Comparison of ENCODE assay signal across 12 cellular contexts in the genomic region with DNA sequence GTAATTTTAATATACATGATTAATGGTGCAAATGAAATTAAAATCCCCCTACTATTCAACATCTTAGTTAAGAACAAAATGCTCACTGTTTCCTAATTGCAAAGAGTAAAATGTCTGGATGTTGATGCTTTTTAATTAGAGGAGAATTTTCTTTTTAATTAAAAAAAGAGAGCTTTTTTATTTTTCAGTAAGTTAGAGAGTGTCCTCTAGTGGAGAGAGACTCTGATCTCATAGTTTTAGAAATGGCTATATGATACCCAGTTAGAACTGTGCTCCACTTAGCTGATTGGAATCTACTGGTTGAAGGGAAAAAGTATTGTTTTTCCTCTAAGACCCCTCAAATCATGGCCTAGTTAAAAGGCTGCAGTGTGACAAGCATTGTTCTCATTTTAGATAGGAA.
DNase-seq lines count a peak whose midpoint lies in the region; ATAC-seq and TF ChIP-seq lines count a peak whose summit lies in the region.
"Had no signal": no experiment of that assay in that cellular context is flagged by ENCODE, and none has a peak within 500 bp of the region (broad histone marks: within the 10 kb centered on the region; RNA-seq: fewer than 3 reads in every experiment).

No MANE protein-coding gene starts in this region.

- H3K9me3 ChIP-seq in OCI-LY7 (ENCODE audit: low read length) (no peaks in the 10 kb centered on the region), neural cell (ENCODE audit: low read length) (no peaks in the 10 kb centered on the region)

- H3K36me3 ChIP-seq in OCI-LY7 (ENCODE audit: insufficient read depth, low read length) (no peaks in the 10 kb centered on the region), neural cell (ENCODE audit: insufficient read depth, low read length) (no peaks in the 10 kb centered on the region)

- intact Hi-C loops in OCI-LY7 (cut with micrococcal nuclease; ENCODE audit: unreplicated experiment) (no loop called here), dorsolateral prefrontal cortex (cut with DNase I) (no loop called here)

- H4K20me1 ChIP-seq in OCI-LY7 (ENCODE audit: insufficient read depth, low read length), result no peaks in the 10 kb centered on the region
- H4K20me1 ChIP-seq in neural cell (ENCODE audit: insufficient read depth), result no peaks in the 10 kb centered on the region

- DNase-seq in GM10266 (ENCODE audit: extremely low spot score), result no peak
- no peak for DNase-seq in OCI-LY7 (ENCODE audit: low spot score)
- no peak for DNase-seq in dorsolateral prefrontal cortex
- no peak for DNase-seq in LoVo (ENCODE audit: low spot score)
- DNase-seq in ureter (ENCODE audit: low spot score), result no peak
- DNase-seq: Kasumi-1; small intestine; stimulated activated CD8-positive, alpha-beta memory T cell treated with anti-CD3 and anti-CD28 coated beads, Interleukin-4, amount 100 ng/mL, for 48 hours; T-helper 1 cell had no signal

- H3K79me2 ChIP-seq in OCI-LY7 (ENCODE audit: insufficient read depth, low read depth, low read length), result no peaks in the 10 kb centered on the region
- no peaks in the 10 kb centered on the region for H3K79me2 ChIP-seq in neural cell (replicated peaks; ENCODE audit: insufficient read depth, low read length)

- H3K27me3 ChIP-seq in dorsolateral prefrontal cortex (peaks cover 0 to 36% (median 0%) of the 10 kb centered on the region in 45 donors), neural cell (ENCODE audit: insufficient read depth, low read depth, low read length) (no peaks in the 10 kb centered on the region)

- no peaks in the 10 kb centered on the region for H3K4me1 ChIP-seq in OCI-LY7 (ENCODE audit: insufficient read depth, low read length, poor library complexity, severe bottlenecking)

- H3K9me2 ChIP-seq in OCI-LY7 (ENCODE audit: insufficient read depth, low read length), result no peaks in the 10 kb centered on the region
- H3K9me2 ChIP-seq in neural cell (ENCODE audit: insufficient read depth, low read length), result no peaks in the 10 kb centered on the region

- no TSS peak for BruUV-seq in OCI-LY7 (replicated peaks; lab: Mats Ljungman, UMichigan)

- no peak for TF ChIP-seq EP300 in neural cell (conservative IDR thresholded peaks at IDR 0.05; ENCODE audit: poor library complexity, severe bottlenecking)

- ATAC-seq in GM19452 (IDR thresholded peaks at IDR 0.05; ENCODE audit: unreplicated experiment) (no peak), HG03025 (IDR thresholded peaks at IDR 0.05; ENCODE audit: low FRiP score, unreplicated experiment) (no peak)

- H3K4me3 ChIP-seq in OCI-LY7 (ENCODE audit: low read depth, low read length, poor library complexity, severe bottlenecking), result no peak overlapping the region
- peak overlapping the region in 12 of 59 donors; percentile 3 to 43 (median 14) for H3K4me3 ChIP-seq in dorsolateral prefrontal cortex
- no peak overlapping the region for H3K4me3 ChIP-seq in neural cell (ENCODE audit: low read length)

- H2AFZ ChIP-seq in OCI-LY7 (ENCODE audit: low read length) (no peak overlapping the region), neural cell (ENCODE audit: low read depth, low read length) (no peak overlapping the region)

- H3K4me2 ChIP-seq in OCI-LY7 (ENCODE audit: low read length) (no peak overlapping the region), neural cell (ENCODE audit: low read length) (no peak overlapping the region)

- H3K27ac ChIP-seq in OCI-LY7 (ENCODE audit: low read depth, low read length, poor library complexity, severe bottlenecking), result no peak overlapping the region
- H3K27ac ChIP-seq in dorsolateral prefrontal cortex, result peak overlapping the region in 28 of 59 donors; percentile 0 to 72 (median 44)
- no peak overlapping the region for H3K27ac ChIP-seq in neural cell (ENCODE audit: low read length)

- peak; percentile 21 for TF ChIP-seq CTCF in GM10266 (IDR thresholded peaks at IDR 0.05; ENCODE audit: control insufficient read depth, insufficient read depth, low read depth, missing control alignments)
- TF ChIP-seq CTCF in OCI-LY7 (conservative IDR thresholded peaks at IDR 0.05; ENCODE audit: low read length), result peak; percentile 23; the same call in 1 of the 2 replicates
- TF ChIP-seq CTCF in dorsolateral prefrontal cortex (IDR thresholded peaks at IDR 0.05 in 54 of 56, conservative IDR thresholded peaks at IDR 0.05 in 2 of 56; ENCODE audit: low read depth in 1 of 56, partially characterized antibody in 56 of 56), result peak in 53 of 56 donors; percentile 15 to 71 (median 52)
- peak; percentile 52 for TF ChIP-seq CTCF in neural cell (IDR thresholded peaks at IDR 0.05; ENCODE audit: poor library complexity, severe bottlenecking)

- CTCF ChIA-PET in OCI-LY7 (lab: Charles Lee; ENCODE audit: unreplicated experiment), result no interaction called here

- no peak overlapping the region for H3K9ac ChIP-seq in neural cell (ENCODE audit: low read length)

- POLR2A ChIA-PET in OCI-LY7 (lab: Charles Lee), result interaction anchor here (0.6 kb wide), 1 partner anchor 92 kb away, joined by 3 read pairs; no protein-coding TSS in a partner anchor

- no peaks in the 10 kb centered on the region for H3F3A ChIP-seq in neural cell (ENCODE audit: insufficient read depth, low read length, poor library complexity, severe bottlenecking)

- peak; percentile 55 for TF ChIP-seq RAD21 in neural cell (conservative IDR thresholded peaks at IDR 0.05)

TF ChIP-seq in neural cell, 6 proteins besides CTCF, POLR2A, EP300 and RAD21:
- no peak for TF ChIP-seq EZH2 (IDR thresholded peaks at IDR 0.05; ENCODE audit: borderline replicate concordance, insufficient read depth, low read length, poor library complexity, severe bottlenecking)
- TF ChIP-seq, protein P1, sequence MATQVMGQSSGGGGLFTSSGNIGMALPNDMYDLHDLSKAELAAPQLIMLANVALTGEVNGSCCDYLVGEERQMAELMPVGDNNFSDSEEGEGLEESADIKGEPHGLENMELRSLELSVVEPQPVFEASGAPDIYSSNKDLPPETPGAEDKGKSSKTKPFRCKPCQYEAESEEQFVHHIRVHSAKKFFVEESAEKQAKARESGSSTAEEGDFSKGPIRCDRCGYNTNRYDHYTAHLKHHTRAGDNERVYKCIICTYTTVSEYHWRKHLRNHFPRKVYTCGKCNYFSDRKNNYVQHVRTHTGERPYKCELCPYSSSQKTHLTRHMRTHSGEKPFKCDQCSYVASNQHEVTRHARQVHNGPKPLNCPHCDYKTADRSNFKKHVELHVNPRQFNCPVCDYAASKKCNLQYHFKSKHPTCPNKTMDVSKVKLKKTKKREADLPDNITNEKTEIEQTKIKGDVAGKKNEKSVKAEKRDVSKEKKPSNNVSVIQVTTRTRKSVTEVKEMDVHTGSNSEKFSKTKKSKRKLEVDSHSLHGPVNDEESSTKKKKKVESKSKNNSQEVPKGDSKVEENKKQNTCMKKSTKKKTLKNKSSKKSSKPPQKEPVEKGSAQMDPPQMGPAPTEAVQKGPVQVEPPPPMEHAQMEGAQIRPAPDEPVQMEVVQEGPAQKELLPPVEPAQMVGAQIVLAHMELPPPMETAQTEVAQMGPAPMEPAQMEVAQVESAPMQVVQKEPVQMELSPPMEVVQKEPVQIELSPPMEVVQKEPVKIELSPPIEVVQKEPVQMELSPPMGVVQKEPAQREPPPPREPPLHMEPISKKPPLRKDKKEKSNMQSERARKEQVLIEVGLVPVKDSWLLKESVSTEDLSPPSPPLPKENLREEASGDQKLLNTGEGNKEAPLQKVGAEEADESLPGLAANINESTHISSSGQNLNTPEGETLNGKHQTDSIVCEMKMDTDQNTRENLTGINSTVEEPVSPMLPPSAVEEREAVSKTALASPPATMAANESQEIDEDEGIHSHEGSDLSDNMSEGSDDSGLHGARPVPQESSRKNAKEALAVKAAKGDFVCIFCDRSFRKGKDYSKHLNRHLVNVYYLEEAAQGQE (IDR thresholded peaks at IDR 0.05; ENCODE audit: borderline replicate concordance), result no peak
- no peak for TF ChIP-seq MXI1 (conservative IDR thresholded peaks at IDR 0.05; ENCODE audit: poor library complexity, severe bottlenecking)
- TF ChIP-seq SMC3 (conservative IDR thresholded peaks at IDR 0.05; ENCODE audit: poor library complexity), result no peak
- TF ChIP-seq POLR2AphosphoS5 (IDR thresholded peaks at IDR 0.05), result no peak
- TF ChIP-seq TAF1 (IDR thresholded peaks at IDR 0.05; ENCODE audit: low read depth), result no peak
